Comparison of ENCODE assay signal across 1 cellular context in genomic region chr1:15966956-15967344, GRCh38.
TF ChIP-seq lines count a peak whose summit lies in the region.

No MANE protein-coding gene starts in this region.

TF ChIP-seq in IMR-90, 13 proteins besides CTCF, POLR2A, EP300 and RAD21:
- no peak for TF ChIP-seq RFX5 (IDR thresholded peaks at IDR 0.05; ENCODE audit: low read depth, low read length)
- TF ChIP-seq USF2 (IDR thresholded peaks at IDR 0.05; ENCODE audit: low read depth, low read length) = no peak
- TF ChIP-seq SMC3 (IDR thresholded peaks at IDR 0.05; ENCODE audit: low read depth, low read length) = no peak
- no peak for TF ChIP-seq NFE2L2 (IDR thresholded peaks at IDR 0.05; ENCODE audit: low read depth, low read length)
- TF ChIP-seq MAFK (IDR thresholded peaks at IDR 0.05; ENCODE audit: low read depth, low read length) = no peak
- TF ChIP-seq ELK1 (IDR thresholded peaks at IDR 0.05; ENCODE audit: borderline replicate concordance, low read depth, low read length) = no peak
- TF ChIP-seq CEBPB (IDR thresholded peaks at IDR 0.05; ENCODE audit: low read depth, low read length) = no peak
- TF ChIP-seq FOS (IDR thresholded peaks at IDR 0.05; ENCODE audit: low read depth, low read length) = no peak
- no peak for TF ChIP-seq MAZ (IDR thresholded peaks at IDR 0.05; ENCODE audit: borderline replicate concordance, low read depth, low read length)
- no peak for TF ChIP-seq RCOR1 (IDR thresholded peaks at IDR 0.05; ENCODE audit: insufficient replicate concordance, low read length)
- TF ChIP-seq CHD1 (IDR thresholded peaks at IDR 0.05; ENCODE audit: low read depth, low read length) = no peak
- TF ChIP-seq BHLHE40 (IDR thresholded peaks at IDR 0.05; ENCODE audit: low read depth, low read length) = no peak
- TF ChIP-seq MXI1 (IDR thresholded peaks at IDR 0.05; ENCODE audit: borderline replicate concordance, low read depth, low read length) = no peak
